19 cellular contexts compared by ENCODE assay signal in genomic region chr15:68589012-68589411, GRCh38. TPM values are rescaled to one million over a fixed set of nuclear protein-coding genes. Genes with fewer than 3 reads are reported as not detected.
DNase-seq lines count a peak whose midpoint lies in the region; ATAC-seq, FAIRE-seq and TF ChIP-seq lines count a peak whose summit lies in the region.
"Had no signal": no experiment of that assay in that cellular context is flagged by ENCODE, and none has a peak within 500 bp of the region (broad histone marks: within the 10 kb centered on the region; RNA-seq: fewer than 3 reads in every experiment).

No MANE protein-coding gene starts in this region.

- no peak for FAIRE-seq in HepG2 (lab: Jason Lieb, UNC)
- FAIRE-seq: GM12892 had no signal

- TF ChIP-seq CTCF in right lobe of liver (IDR thresholded peaks at IDR 0.05) = no peak
- no peak for TF ChIP-seq CTCF in HepG2 (CRISPR knock-in tag; IDR thresholded peaks at IDR 0.05)
- TF ChIP-seq CTCF in nephron (IDR thresholded peaks at IDR 0.05; ENCODE audit: unreplicated experiment in 3 of 3) = no peak

- H3K4me1 Mint-ChIP-seq in nephron (peaks cover 76% of the 10 kb centered on the region), T-cell (peaks cover 6 to 10% (median 8%) of the 10 kb centered on the region in 3 donors)

- H3K4me1 ChIP-seq in right lobe of liver = peaks cover 0 to 5% (median 0%) of the 10 kb centered on the region in 4 donors
- peaks cover 42% of the 10 kb centered on the region for H3K4me1 ChIP-seq in HepG2 (ENCODE audit: insufficient read depth, low read length)

- ATAC-seq in right lobe of liver (peak in 3 of 4 donors; percentile 36 to 60 (median 50)), HepG2 (no peak), HG03159 (IDR thresholded peaks at IDR 0.05; ENCODE audit: unreplicated experiment) (no peak), T-cell (replicated peaks in 1 of 4) (no peak)

- no peaks in the 10 kb centered on the region for H4K20me1 ChIP-seq in HepG2 (ENCODE audit: insufficient read depth, low read length)

- H3K27me3 ChIP-seq in right lobe of liver (no peaks in the 10 kb centered on the region), HepG2 (ENCODE audit: control insufficient read depth in 1 of 2, insufficient read depth in 2 of 2, low read length in 2 of 2) (peaks cover 4 to 21% of the 10 kb centered on the region in 2 experiments; a peak in 3 of 5 replicates)

- no peak for TF ChIP-seq POLR2A in right lobe of liver (IDR thresholded peaks at IDR 0.05)
- no peak for TF ChIP-seq POLR2A in HepG2 (IDR thresholded peaks at IDR 0.05; ENCODE audit: insufficient read depth in 1 of 2, low read depth in 2 of 2, low read length in 2 of 2)

- H3K9ac ChIP-seq in HepG2 (ENCODE audit: insufficient read depth, low read depth, low read length) = no peak overlapping the region
- H3K9ac ChIP-seq: KMS-11 had no signal

- H3K4me3 Mint-ChIP-seq in nephron (peak overlapping the region in 1 of 3 experiments; percentile 2), T-cell (no peak overlapping the region)

- WGBS in right lobe of liver (ENCODE audit: insufficient coverage, low coverage, low lambda C conversion rate, missing lambda C conversion rate) = 65% methylated on average over 2 of the region's 2 CpGs
- WGBS in HepG2 (ENCODE audit: low lambda C conversion rate) = 4% methylated on average over 2 of the region's 2 CpGs

- peak overlapping the region; percentile 77 to 93 (median 88) for H3K27ac Mint-ChIP-seq in nephron
- no peak overlapping the region for H3K27ac Mint-ChIP-seq in T-cell

- H3K4me2 ChIP-seq in HepG2 (ENCODE audit: low read depth, low read length) = no peak overlapping the region
- H3K4me2 ChIP-seq: KMS-11 had no signal

- no TSS peak for BruUV-seq in HepG2 (replicated peaks; lab: Mats Ljungman, UMichigan)

- POLR2A ChIA-PET in HepG2 (lab: Yijun Ruan, JAX) = no interaction called here
- POLR2A ChIA-PET in T-cell (lab: Charles Lee) = no interaction called here

- H3K27me3 Mint-ChIP-seq in nephron (ENCODE audit: low read depth) (peaks cover 9% of the 10 kb centered on the region), T-cell (peaks cover 0 to 4% of the 10 kb centered on the region in 2 donors)

- H3K36me3 Mint-ChIP-seq in nephron (ENCODE audit: low read depth) (no peaks in the 10 kb centered on the region), T-cell (no peaks in the 10 kb centered on the region)

- no peaks in the 10 kb centered on the region for H3K36me3 ChIP-seq in right lobe of liver
- H3K36me3 ChIP-seq in HepG2 (replicated peaks in 1 of 2; ENCODE audit: control insufficient read depth in 1 of 2, insufficient read depth in 2 of 2, low read length in 2 of 2) = no peaks in the 10 kb centered on the region

- in situ Hi-C loops in HepG2 (cut with HindIII; ENCODE audit: extremely low pct_ligation_motif_present, low pct_unique_long_range_greater_than_20kb) = no loop called here

- no peaks in the 10 kb centered on the region for H3K79me2 ChIP-seq in HepG2 (ENCODE audit: insufficient read depth, low read length)

- no peak for TF ChIP-seq RAD21 in HepG2 (CRISPR knock-in tag; IDR thresholded peaks at IDR 0.05)

- no peaks in the 10 kb centered on the region for H3K9me3 ChIP-seq in right lobe of liver
- no peaks in the 10 kb centered on the region for H3K9me3 ChIP-seq in HepG2 (ENCODE audit: low read length)

- H3K9me3 Mint-ChIP-seq in nephron (no peaks in the 10 kb centered on the region), T-cell (no peaks in the 10 kb centered on the region)

- intact Hi-C loops in right lobe of liver (cut with DNase I) = loop anchor here (10.0 kb wide), 2 partner anchors 56 to 86 kb away; no protein-coding TSS in a partner anchor
- intact Hi-C loops in HepG2 (cut with micrococcal nuclease; ENCODE audit: unreplicated experiment) = no loop called here

- DNase-seq in right lobe of liver (no peak), HepG2 (ENCODE audit: low spot score) (no peak), NCI-H1105 (lab: John Stamatoyannopoulos, UW) (no peak), T-cell (no peak)
- no peak for DNase-seq in stimulated activated CD4-positive, alpha-beta T cell treated with anti-CD3 and anti-CD28 coated beads, Interleukin-4, amount 100 ng/mL, for 4 hours
- DNase-seq: DMS 273 treated with DMSO at 0.1 percent for 48 hours, GF-D8, GOT3, NCI-H1436 treated with DMSO at 0.1 percent for 48 hours, NCI-H2081 treated with DMSO at 0.1 percent for 48 hours, NCI-H510A, NCI-H774, RPMI8226 had no signal

- CTCF ChIA-PET in HepG2 (lab: Yijun Ruan, JAX; ENCODE audit: low intra/inter-chr PET ratio, low total read pairs) (no interaction called here), T-cell (lab: Charles Lee) (interaction anchor here in 1 of 2 donors (0.5 kb wide), 1 partner anchor 85 kb away, joined by 5 read pairs; no protein-coding TSS in a partner anchor)

- H2AFZ ChIP-seq in HepG2 (ENCODE audit: low read length) = no peak overlapping the region

- peak overlapping the region in 1 of 3 donors; percentile 6 for H3K27ac ChIP-seq in right lobe of liver
- H3K27ac ChIP-seq in HepG2 (ENCODE audit: extremely low read length, insufficient read depth, low read length) = no peak overlapping the region
- H3K27ac ChIP-seq in cingulate gyrus (ENCODE audit: low read depth, low read length) = peak overlapping the region; percentile 83
- H3K27ac ChIP-seq: C4-2B, KMS-11 had no signal

- TF ChIP-seq EP300 in HepG2 (IDR thresholded peaks at IDR 0.05; ENCODE audit: low read depth in 2 of 2, low read length in 2 of 2) (no peak), HepG2 (CRISPR knock-in tag; IDR thresholded peaks at IDR 0.05; ENCODE audit: borderline replicate concordance) (no peak)

- H3K4me3 ChIP-seq in right lobe of liver (no peak overlapping the region), HepG2 (replicated peaks in 1 of 3; ENCODE audit: insufficient read depth in 1 of 3, low read depth in 2 of 3, low read length in 3 of 3) (no peak overlapping the region)

TF ChIP-seq in HepG2, 621 proteins besides CTCF, POLR2A, EP300 and RAD21 (continues in another document):
- no peak for TF ChIP-seq ZNF609 (CRISPR knock-in tag; IDR thresholded peaks at IDR 0.05; ENCODE audit: borderline replicate concordance)
- no peak for TF ChIP-seq FIP1L1 (IDR thresholded peaks at IDR 0.05; ENCODE audit: borderline replicate concordance, insufficient read depth, low read depth, low read length)

RNA-seq across cellular contexts. Expression of gene CORO2B, which starts 10.2 kb away (rescaled TPM):
- total RNA-seq in right lobe of liver = under 1 TPM; 0.18 to 0.68 (median 0.41) TPM
- 0.35 and 0.36 TPM in 2 replicates for total RNA-seq in HepG2 (2016; rRNA removed; fragmentation: Illumina TruSeq; extraction: Trizol)
- total RNA-seq in HepG2 (2016; cell fraction: cytosol; rRNA removed; fragmentation: Illumina TruSeq; extraction: Trizol; ENCODE audit: low read depth) = 0.10 and 0.18 TPM in 2 replicates
- 0.22 and 0.28 TPM in 2 replicates for total RNA-seq in HepG2 (2016; cell fraction: insoluble cytoplasmic fraction; rRNA removed; fragmentation: Illumina TruSeq; extraction: Trizol)
- total RNA-seq in HepG2 (2016; cell fraction: membrane; rRNA removed; fragmentation: Illumina TruSeq; extraction: Trizol) = 0.28 and 0.34 TPM in 2 replicates
- total RNA-seq in HepG2 (2016; cell fraction: nucleus; rRNA removed; fragmentation: Illumina TruSeq; extraction: Trizol) = 0.13 and 0.22 TPM in 2 replicates
- polyA plus RNA-seq in HepG2 (2011; rRNA removed) = 0.63 and 1.1 TPM in 2 replicates
- polyA plus RNA-seq in HepG2 (2011; cell fraction: cytosol; rRNA removed) = 0.58 and 0.64 TPM in 2 replicates
- polyA plus RNA-seq in HepG2 (2011; cell fraction: nucleus; rRNA removed) = 0.92 and 1.2 TPM in 2 replicates
- polyA plus RNA-seq in HepG2 (2012) = 0.15 and 0.16 TPM in 2 replicates
- 0.09 and 0.12 TPM in 2 replicates for polyA plus RNA-seq in HepG2 (2016; cell fraction: cytosol; fragmentation: Illumina TruSeq; extraction: Trizol; ENCODE audit: low read depth)
- polyA plus RNA-seq in HepG2 (2016; cell fraction: insoluble cytoplasmic fraction; fragmentation: Illumina TruSeq; extraction: Trizol; ENCODE audit: low read depth) = 0.51 and 0.85 TPM in 2 replicates
- 0.43 and 0.52 TPM in 2 replicates for polyA plus RNA-seq in HepG2 (2016; cell fraction: membrane; fragmentation: Illumina TruSeq; extraction: Trizol; ENCODE audit: low read depth)
- 0.27 and 0.31 TPM in 2 replicates for polyA plus RNA-seq in HepG2 (2016; cell fraction: nucleus; fragmentation: Illumina TruSeq; extraction: Trizol; ENCODE audit: insufficient read depth, low read depth)
- polyA minus RNA-seq in HepG2 (2011; rRNA and poly(A)+ RNA removed; ENCODE audit: low replicate concordance) = 1.3 TPM in 1 of 2 replicates, not detected in the other
- 0.62 and 0.69 TPM in 2 replicates for polyA minus RNA-seq in HepG2 (2011; cell fraction: cytosol; rRNA and poly(A)+ RNA removed)
- 0.13 and 0.25 TPM in 2 replicates for polyA minus RNA-seq in HepG2 (2011; cell fraction: nucleus; rRNA and poly(A)+ RNA removed)
- total RNA-seq in T-cell = under 1 TPM in 3 of 5 donors, not detected in 2; 0.06 to 0.39 (median 0.09) TPM

Comparison
In these comparisons a context has a peak if more than half of its experiments do, and no peak if none do; other contexts are left out.
1. ATAC-seq: peak in right lobe of liver (3 of 4); none in HepG2 (single experiment), HG03159 (single experiment) and T-cell (0 of 4).
2. H3K27ac Mint-ChIP-seq: peak in nephron (3 of 3); none in T-cell (0 of 2).